ENCODE assay signal across 33 cellular contexts in genomic region chr2:24945907-24946306, GRCh38. TPM values are rescaled to one million over a fixed set of nuclear protein-coding genes. Genes with fewer than 3 reads are reported as not detected.
DNase-seq lines count a peak whose midpoint lies in the region; ATAC-seq and TF ChIP-seq lines count a peak whose summit lies in the region.
"Had no signal": no experiment of that assay in that cellular context is flagged by ENCODE, and none has a peak within 500 bp of the region (broad histone marks: within the 10 kb centered on the region; RNA-seq: fewer than 3 reads in every experiment).

No MANE protein-coding gene starts in this region.

- no peak overlapping the region for H3K4me2 ChIP-seq in GM23248 (ENCODE audit: unreplicated experiment)
- H3K4me2 ChIP-seq: PC-9 had no signal

- H3K27ac Mint-ChIP-seq in activated T-helper 17 cell treated with anti-CD3 and anti-CD28 coated beads, Interleukin-2, amount 50 U/mL, for 72 hours: peak overlapping the region; percentile 5
- no peak overlapping the region for H3K27ac Mint-ChIP-seq in type B pancreatic cell
- no peak overlapping the region for H3K27ac Mint-ChIP-seq in stimulated activated naive CD8-positive, alpha-beta T cell treated with anti-CD3 and anti-CD28 coated beads, Interleukin-15, amount 100 ng/mL, for 72 hours
- H3K27ac Mint-ChIP-seq: activated CD8-positive, alpha-beta T cell treated with anti-CD3 and anti-CD28 coated beads, Interleukin-2, amount 10 ng/mL, durations not matched to agents 7 days and 5 days; activated naive CD8-positive, alpha-beta T cell treated with anti-CD3 and anti-CD28 coated beads for 36 hours; memory B cell had no signal

- WGBS in GM23248 (ENCODE audit: low coverage in 1 of 2, low lambda C conversion rate in 2 of 2, missing lambda C conversion rate in 2 of 2), 2 experiments: 62 to 67% methylated on average over 4 of the region's 4 CpGs

- no peaks in the 10 kb centered on the region for H3K9me3 Mint-ChIP-seq in activated T-helper 17 cell treated with anti-CD3 and anti-CD28 coated beads, Interleukin-2, amount 50 U/mL, for 72 hours
- no peaks in the 10 kb centered on the region for H3K9me3 Mint-ChIP-seq in type B pancreatic cell
- H3K9me3 Mint-ChIP-seq in stimulated activated naive CD8-positive, alpha-beta T cell treated with anti-CD3 and anti-CD28 coated beads, Interleukin-15, amount 100 ng/mL, for 72 hours: no peaks in the 10 kb centered on the region
- H3K9me3 Mint-ChIP-seq: activated naive CD8-positive, alpha-beta T cell treated with anti-CD3 and anti-CD28 coated beads for 36 hours; immature natural killer cell; memory B cell; stimulated activated effector memory CD8-positive, alpha-beta T cell treated with anti-CD3 and anti-CD28 coated beads, Interleukin-12 subunit alpha, Interleukin-12 subunit beta, amount 100 ng/mL, for 72 hours had no signal

- TF ChIP-seq CTCF in type B pancreatic cell (conservative IDR thresholded peaks at IDR 0.05): no peak

- no peak overlapping the region for H3K4me3 Mint-ChIP-seq in activated T-helper 17 cell treated with anti-CD3 and anti-CD28 coated beads, Interleukin-2, amount 50 U/mL, for 72 hours
- H3K4me3 Mint-ChIP-seq in type B pancreatic cell: no peak overlapping the region
- H3K4me3 Mint-ChIP-seq in stimulated activated naive CD8-positive, alpha-beta T cell treated with anti-CD3 and anti-CD28 coated beads, Interleukin-15, amount 100 ng/mL, for 72 hours: no peak overlapping the region
- H3K4me3 Mint-ChIP-seq: activated CD8-positive, alpha-beta T cell treated with anti-CD3 and anti-CD28 coated beads, Interleukin-2, amount 10 ng/mL, durations not matched to agents 7 days and 5 days; activated naive CD8-positive, alpha-beta T cell treated with anti-CD3 and anti-CD28 coated beads for 36 hours; immature natural killer cell; memory B cell; stimulated activated effector memory CD8-positive, alpha-beta T cell treated with anti-CD3 and anti-CD28 coated beads, Interleukin-12 subunit alpha, Interleukin-12 subunit beta, amount 100 ng/mL, for 72 hours had no signal

- no peaks in the 10 kb centered on the region for H3F3A ChIP-seq in GM23248 (ENCODE audit: insufficient read depth)

- H4K20me1 ChIP-seq in GM23248 (ENCODE audit: insufficient read depth): no peaks in the 10 kb centered on the region

- no peaks in the 10 kb centered on the region for H3K27me3 ChIP-seq in GM23248 (replicated peaks; ENCODE audit: insufficient read depth)
- H3K27me3 ChIP-seq: esophagus squamous epithelium, ovary, upper lobe of left lung had no signal

- H3K36me3 Mint-ChIP-seq in activated T-helper 17 cell treated with anti-CD3 and anti-CD28 coated beads, Interleukin-2, amount 50 U/mL, for 72 hours (ENCODE audit: low read depth): peaks cover 40% of the 10 kb centered on the region
- H3K36me3 Mint-ChIP-seq in type B pancreatic cell: peaks cover 11% of the 10 kb centered on the region

- no peak overlapping the region for H2AFZ ChIP-seq in GM23248
- H2AFZ ChIP-seq: PC-9 had no signal

- no peak overlapping the region for H3K9ac ChIP-seq in GM23248

- no peaks in the 10 kb centered on the region for H3K9me3 ChIP-seq in GM23248 (ENCODE audit: low read depth)
- H3K9me3 ChIP-seq: Caco-2, esophagus squamous epithelium, ovary, upper lobe of left lung had no signal

- no peak overlapping the region for H3K4me3 ChIP-seq in GM23248
- H3K4me3 ChIP-seq: esophagus squamous epithelium, ovary, PC-9, upper lobe of left lung had no signal

- H3K4me1 Mint-ChIP-seq in activated T-helper 17 cell treated with anti-CD3 and anti-CD28 coated beads, Interleukin-2, amount 50 U/mL, for 72 hours: no peaks in the 10 kb centered on the region
- H3K4me1 Mint-ChIP-seq in type B pancreatic cell (ENCODE audit: unreplicated experiment): peaks cover 5% of the 10 kb centered on the region
- H3K4me1 Mint-ChIP-seq in stimulated activated naive CD8-positive, alpha-beta T cell treated with anti-CD3 and anti-CD28 coated beads, Interleukin-15, amount 100 ng/mL, for 72 hours: no peaks in the 10 kb centered on the region
- H3K4me1 Mint-ChIP-seq: activated naive CD8-positive, alpha-beta T cell treated with anti-CD3 and anti-CD28 coated beads for 36 hours; immature natural killer cell; memory B cell; stimulated activated effector memory CD8-positive, alpha-beta T cell treated with anti-CD3 and anti-CD28 coated beads, Interleukin-12 subunit alpha, Interleukin-12 subunit beta, amount 100 ng/mL, for 72 hours had no signal

- DNase-seq in GM23248 (peak; percentile 54), HT1080 (ENCODE audit: low read depth) (peak; percentile 5), fibroblast of peridontal ligament (ENCODE audit: extremely low read depth) (peak; percentile 23), type B pancreatic cell (ENCODE audit: extremely low spot score, unreplicated experiment) (no peak)
- DNase-seq in stimulated activated naive CD8-positive, alpha-beta T cell treated with anti-CD3 and anti-CD28 coated beads, Interleukin-15, amount 100 ng/mL, for 72 hours: no peak
- DNase-seq: activated CD4-positive, CD25-positive, alpha-beta regulatory T cell treated with anti-CD3 and anti-CD28 coated beads, Interleukin-2, amount 50 U/mL, for 72 hours; activated CD8-positive, alpha-beta T cell treated with anti-CD3 and anti-CD28 coated beads, Interleukin-2, amount 10 ng/mL, durations not matched to agents 7 days and 5 days; activated effector memory CD4-positive, alpha-beta T cell treated with anti-CD3 and anti-CD28 coated beads, Interleukin-2, amount 50 U/mL, for 16 hours; activated naive CD8-positive, alpha-beta T cell treated with anti-CD3 and anti-CD28 coated beads for 36 hours; Caco-2; cortex of kidney; DMS53; effector memory CD4-positive, alpha-beta T cell; esophagus squamous epithelium; GDM1; immature natural killer cell; KG1; NCI-H1436; NCI-H2081 treated with DMSO at 0.1 percent for 48 hours; NCI-H226; NCI-H69; ovary; retina; SHP77 treated with DMSO at 0.1 percent for 48 hours; substantia nigra; upper lobe of left lung had no signal

- no peaks in the 10 kb centered on the region for H3K27me3 Mint-ChIP-seq in activated T-helper 17 cell treated with anti-CD3 and anti-CD28 coated beads, Interleukin-2, amount 50 U/mL, for 72 hours
- no peaks in the 10 kb centered on the region for H3K27me3 Mint-ChIP-seq in type B pancreatic cell
- H3K27me3 Mint-ChIP-seq in stimulated activated naive CD8-positive, alpha-beta T cell treated with anti-CD3 and anti-CD28 coated beads, Interleukin-15, amount 100 ng/mL, for 72 hours: no peaks in the 10 kb centered on the region
- H3K27me3 Mint-ChIP-seq: activated naive CD8-positive, alpha-beta T cell treated with anti-CD3 and anti-CD28 coated beads for 36 hours had no signal

- no peaks in the 10 kb centered on the region for H3K9me2 ChIP-seq in GM23248 (ENCODE audit: insufficient read depth)

- no peaks in the 10 kb centered on the region for H3K4me1 ChIP-seq in GM23248 (ENCODE audit: insufficient read depth)
- H3K4me1 ChIP-seq: Caco-2, esophagus squamous epithelium, upper lobe of left lung had no signal

- H3K36me3 ChIP-seq in GM23248 (ENCODE audit: low read depth): no peaks in the 10 kb centered on the region
- H3K36me3 ChIP-seq: ovary had no signal

- no peak for ATAC-seq in activated T-helper 17 cell treated with anti-CD3 and anti-CD28 coated beads, Interleukin-2, amount 50 U/mL, for 72 hours (replicated peaks)
- ATAC-seq in stimulated activated naive CD8-positive, alpha-beta T cell treated with anti-CD3 and anti-CD28 coated beads, Interleukin-15, amount 100 ng/mL, for 72 hours: no peak
- ATAC-seq in HG03095 (IDR thresholded peaks at IDR 0.05; ENCODE audit: unreplicated experiment): no peak
- ATAC-seq: activated CD8-positive, alpha-beta T cell treated with anti-CD3 and anti-CD28 coated beads, Interleukin-2, amount 10 ng/mL, durations not matched to agents 7 days and 5 days; left lobe of liver; stimulated activated effector memory CD8-positive, alpha-beta T cell treated with anti-CD3 and anti-CD28 coated beads, Interleukin-12 subunit alpha, Interleukin-12 subunit beta, amount 100 ng/mL, for 72 hours had no signal

- in situ Hi-C loops in GM23248 (cut with MboI): no loop called here

- no peak overlapping the region for H3K27ac ChIP-seq in GM23248
- H3K27ac ChIP-seq: C4-2B, ovary, PC-9, upper lobe of left lung had no signal

- no peaks in the 10 kb centered on the region for H3K79me2 ChIP-seq in GM23248 (ENCODE audit: insufficient read depth)

RNA-seq across cellular contexts. Expression of gene DNAJC27, which starts 25.8 kb away (rescaled TPM):
- total RNA-seq in GM23248 (2014; rRNA removed; shearing (Covaris generic)): 0.76 and 1.3 TPM in 2 replicates
- 2.2 and 2.9 TPM in 2 replicates for polyA plus RNA-seq in GM23248 (2016; fragmentation: Nextera tagmentation; extraction: Ambion mirVana)
- 0.47 and 1.8 TPM in 2 replicates for total RNA-seq in HT1080 (2014; rRNA removed; shearing (Covaris generic))
- 1.3 and 1.5 TPM in 2 replicates for polyA plus RNA-seq in HT1080 (2015; cell fraction: cytosol; rRNA removed)
- polyA plus RNA-seq in HT1080 (2015; cell fraction: nucleus; rRNA removed): 5.4 and 7.1 TPM in 2 replicates
- total RNA-seq in activated T-helper 17 cell treated with anti-CD3 and anti-CD28 coated beads, Interleukin-2, amount 50 U/mL, for 72 hours: 1 to 10 TPM; 4.7 to 6.5 TPM
- total RNA-seq in type B pancreatic cell (ENCODE audit: low replicate concordance): 7.5 and 9.1 TPM in 2 replicates

RNA-seq across cellular contexts. Expression of gene ADCY3, which starts 25.9 kb away (rescaled TPM):
- 42.9 and 47.4 TPM in 2 replicates for total RNA-seq in GM23248 (2014; rRNA removed; shearing (Covaris generic))
- polyA plus RNA-seq in GM23248 (2016; fragmentation: Nextera tagmentation; extraction: Ambion mirVana): 9.1 and 11.6 TPM in 2 replicates
- total RNA-seq in HT1080 (2014; rRNA removed; shearing (Covaris generic)): 65.6 and 73.5 TPM in 2 replicates
- polyA plus RNA-seq in HT1080 (2015; cell fraction: cytosol; rRNA removed): 44.6 and 46.3 TPM in 2 replicates
- polyA plus RNA-seq in HT1080 (2015; cell fraction: nucleus; rRNA removed): 82.9 and 87.3 TPM in 2 replicates
- total RNA-seq in activated T-helper 17 cell treated with anti-CD3 and anti-CD28 coated beads, Interleukin-2, amount 50 U/mL, for 72 hours: 100 to 1,000 TPM in 1 of 2 donors, 10 to 100 TPM in 1; 43.8 to 102 TPM
- 22.1 and 46.2 TPM in 2 replicates for total RNA-seq in type B pancreatic cell (ENCODE audit: low replicate concordance)

Comparison
In these comparisons a context has a peak if more than half of its experiments do, and no peak if none do; other contexts are left out.
1. DNase-seq: peak in GM23248 (single experiment), HT1080 (single experiment) and fibroblast of peridontal ligament (single experiment); none in type B pancreatic cell (single experiment) and stimulated activated naive CD8-positive, alpha-beta T cell treated with anti-CD3 and anti-CD28 coated beads, Interleukin-15, amount 100 ng/mL, for 72 hours (0 of 2).